14 cellular contexts compared by ENCODE assay signal in the genomic region with DNA sequence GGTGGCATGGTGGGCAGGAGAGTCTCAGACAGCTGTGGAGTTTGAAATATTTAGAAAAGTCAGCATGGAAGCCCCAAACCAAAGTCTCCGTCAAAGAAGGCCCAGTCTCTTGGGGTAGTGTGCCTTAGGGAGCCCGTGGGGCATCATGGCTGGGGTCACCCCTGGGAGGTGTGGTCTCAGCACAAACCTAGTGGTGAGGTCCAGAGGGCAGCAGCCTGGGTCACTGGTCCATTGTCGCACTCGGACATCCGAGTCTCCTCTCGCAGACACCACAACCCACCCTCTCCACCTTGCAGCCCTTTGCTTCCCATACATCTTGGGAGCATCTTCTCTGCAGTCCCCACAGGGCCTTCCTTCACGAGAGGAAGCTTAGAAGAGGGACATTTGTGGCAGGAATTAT.
A peak's percentile ranks its signal among the peaks of the same experiment; 100 is the strongest.
DNase-seq lines count a peak whose midpoint lies in the region; ATAC-seq and TF ChIP-seq lines count a peak whose summit lies in the region.
"Had no signal": no experiment of that assay in that cellular context is flagged by ENCODE, and none has a peak within 500 bp of the region (broad histone marks: within the 10 kb centered on the region; RNA-seq: fewer than 3 reads in every experiment).

No MANE protein-coding gene starts in this region.

- peaks cover 7% of the 10 kb centered on the region for H3K27me3 Mint-ChIP-seq in stimulated activated naive CD8-positive, alpha-beta T cell treated with anti-CD3 and anti-CD28 coated beads, Interleukin-15, amount 100 ng/mL, for 72 hours
- H3K27me3 Mint-ChIP-seq in endothelial cell (ENCODE audit: unreplicated experiment) (peaks cover 8% of the 10 kb centered on the region), type B pancreatic cell (peaks cover 9% of the 10 kb centered on the region)
- H3K27me3 Mint-ChIP-seq: B cell; CD4-positive, alpha-beta T cell had no signal

- no peak overlapping the region for H3K27ac Mint-ChIP-seq in stimulated activated naive CD8-positive, alpha-beta T cell treated with anti-CD3 and anti-CD28 coated beads, Interleukin-15, amount 100 ng/mL, for 72 hours
- H3K27ac Mint-ChIP-seq in endothelial cell (ENCODE audit: unreplicated experiment) (no peak overlapping the region), type B pancreatic cell (no peak overlapping the region)
- H3K27ac Mint-ChIP-seq: B cell; CD4-positive, alpha-beta T cell; CD8-positive, alpha-beta T cell had no signal

- no peak for DNase-seq in stimulated activated naive CD8-positive, alpha-beta T cell treated with anti-CD3 and anti-CD28 coated beads, Interleukin-15, amount 100 ng/mL, for 72 hours
- DNase-seq in stimulated activated naive CD8-positive, alpha-beta T cell treated with anti-CD3 and anti-CD28 coated beads, Interleukin-15, Interleukin-2, amounts not matched to agents 100 U/mL and 50 U/mL, for 24 hours: no peak
- no peak for DNase-seq in endothelial cell (ENCODE audit: low spot score)
- no peak for DNase-seq in type B pancreatic cell (ENCODE audit: extremely low spot score, unreplicated experiment)
- no peak for DNase-seq in pons (ENCODE audit: low spot score)
- DNase-seq: AML-193; Caco-2; Calu3; CD4-positive, alpha-beta T cell; CD8-positive, alpha-beta T cell; DMS79 treated with DMSO at 0.1 percent for 48 hours; GF-D8 had no signal

- H3K9me3 Mint-ChIP-seq in stimulated activated naive CD8-positive, alpha-beta T cell treated with anti-CD3 and anti-CD28 coated beads, Interleukin-15, amount 100 ng/mL, for 72 hours: no peaks in the 10 kb centered on the region
- H3K9me3 Mint-ChIP-seq in endothelial cell (ENCODE audit: unreplicated experiment) (peaks cover 59% of the 10 kb centered on the region), type B pancreatic cell (no peaks in the 10 kb centered on the region)
- H3K9me3 Mint-ChIP-seq: CD4-positive, alpha-beta T cell; CD8-positive, alpha-beta T cell had no signal

- no peak overlapping the region for H3K4me3 Mint-ChIP-seq in stimulated activated naive CD8-positive, alpha-beta T cell treated with anti-CD3 and anti-CD28 coated beads, Interleukin-15, amount 100 ng/mL, for 72 hours
- peak overlapping the region; percentile 17 for H3K4me3 Mint-ChIP-seq in endothelial cell (ENCODE audit: unreplicated experiment)
- no peak overlapping the region for H3K4me3 Mint-ChIP-seq in type B pancreatic cell
- H3K4me3 Mint-ChIP-seq: B cell; CD4-positive, alpha-beta T cell; CD8-positive, alpha-beta T cell had no signal

- H3K36me3 Mint-ChIP-seq in endothelial cell (ENCODE audit: low read depth, unreplicated experiment): peaks cover 12% of the 10 kb centered on the region
- H3K36me3 Mint-ChIP-seq in type B pancreatic cell: no peaks in the 10 kb centered on the region
- H3K36me3 Mint-ChIP-seq: CD8-positive, alpha-beta T cell had no signal

- ATAC-seq in stimulated activated naive CD8-positive, alpha-beta T cell treated with anti-CD3 and anti-CD28 coated beads, Interleukin-15, amount 100 ng/mL, for 72 hours: peak; percentile 34
- ATAC-seq in stimulated activated naive CD8-positive, alpha-beta T cell treated with anti-CD3 and anti-CD28 coated beads, Interleukin-15, Interleukin-2, amounts not matched to agents 100 U/mL and 50 U/mL, for 24 hours: no peak
- ATAC-seq: A549; CD8-positive, alpha-beta T cell had no signal

- TF ChIP-seq CTCF in endothelial cell (IDR thresholded peaks at IDR 0.05; ENCODE audit: unreplicated experiment): no peak
- no peak for TF ChIP-seq CTCF in type B pancreatic cell (conservative IDR thresholded peaks at IDR 0.05)

- no peaks in the 10 kb centered on the region for H3K4me1 Mint-ChIP-seq in stimulated activated naive CD8-positive, alpha-beta T cell treated with anti-CD3 and anti-CD28 coated beads, Interleukin-15, amount 100 ng/mL, for 72 hours
- H3K4me1 Mint-ChIP-seq in endothelial cell (ENCODE audit: unreplicated experiment) (no peaks in the 10 kb centered on the region), type B pancreatic cell (ENCODE audit: unreplicated experiment) (peaks cover 13% of the 10 kb centered on the region)
- H3K4me1 Mint-ChIP-seq: B cell had no signal
